In genomic region chrX:68932611-68933010, GRCh38 we compare ENCODE assay signal across 2 cellular contexts.
TF ChIP-seq lines count a peak whose summit lies in the region.

No MANE protein-coding gene starts in this region.

TF ChIP-seq in liver, 16 proteins besides CTCF, POLR2A, EP300 and RAD21:
- TF ChIP-seq GABPA (IDR thresholded peaks at IDR 0.05 in 1 of 2, conservative IDR thresholded peaks at IDR 0.05 in 1 of 2) (no peak), NR2F2 (IDR thresholded peaks at IDR 0.05) (peak; percentile 82), ATF3 (IDR thresholded peaks at IDR 0.05) (no peak), EGR1 (IDR thresholded peaks at IDR 0.05; ENCODE audit: low read depth in 2 of 2) (no peak), RXRA (IDR thresholded peaks at IDR 0.05) (peak in 1 of 2 donors; percentile 48), SP1 (IDR thresholded peaks at IDR 0.05) (peak; percentile 33), FOXA1 (IDR thresholded peaks at IDR 0.05) (no peak)

TF ChIP-seq in HepG2, 621 proteins besides CTCF, POLR2A, EP300 and RAD21:
- TF ChIP-seq ZXDC (CRISPR knock-in tag; IDR thresholded peaks at IDR 0.05) (no peak), POLR2G (IDR thresholded peaks at IDR 0.05; ENCODE audit: low read depth, low read length) (no peak), NFYB (CRISPR knock-in tag; IDR thresholded peaks at IDR 0.05) (no peak), PAWR (CRISPR knock-in tag; IDR thresholded peaks at IDR 0.05; ENCODE audit: borderline replicate concordance) (no peak), ZNF20 (CRISPR knock-in tag; IDR thresholded peaks at IDR 0.05) (no peak), BATF2 (CRISPR knock-in tag; IDR thresholded peaks at IDR 0.05) (no peak), ZNF142 (CRISPR knock-in tag; IDR thresholded peaks at IDR 0.05) (no peak), ZNF678 (CRISPR knock-in tag; IDR thresholded peaks at IDR 0.05) (no peak), ZFY (CRISPR knock-in tag; IDR thresholded peaks at IDR 0.05) (no peak), THAP8 (CRISPR knock-in tag; IDR thresholded peaks at IDR 0.05; ENCODE audit: borderline replicate concordance) (no peak), ZFP36L1 (CRISPR knock-in tag; IDR thresholded peaks at IDR 0.05) (no peak), KLF15 (CRISPR knock-in tag; IDR thresholded peaks at IDR 0.05; ENCODE audit: borderline replicate concordance) (no peak), PHF20 (CRISPR knock-in tag; IDR thresholded peaks at IDR 0.05) (no peak), SIX1 (CRISPR knock-in tag; IDR thresholded peaks at IDR 0.05; ENCODE audit: borderline replicate concordance) (no peak), ARID2 (CRISPR knock-in tag; IDR thresholded peaks at IDR 0.05; ENCODE audit: borderline replicate concordance) (no peak)
